15 cellular contexts compared by ENCODE assay signal in the genomic region with DNA sequence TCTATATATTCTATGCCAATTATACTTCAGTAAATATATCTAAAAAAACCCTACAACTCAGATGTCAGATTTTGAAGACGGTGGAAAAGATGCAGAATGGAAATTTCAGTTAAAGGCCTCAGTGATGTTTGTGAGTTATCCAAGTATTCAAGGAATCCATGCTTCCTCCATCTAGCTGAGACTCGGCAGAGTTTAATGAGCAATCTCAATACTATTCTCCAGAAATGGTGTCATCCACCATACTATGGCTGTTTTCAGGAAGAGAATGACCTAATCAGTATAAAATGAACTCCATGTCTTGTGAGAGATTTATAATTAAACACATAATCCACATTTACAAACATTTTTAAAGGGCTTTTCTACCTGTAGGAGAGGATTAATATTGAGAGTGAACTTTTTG.
DNase-seq lines count a peak whose midpoint lies in the region; ATAC-seq, FAIRE-seq and TF ChIP-seq lines count a peak whose summit lies in the region.
"Had no signal": no experiment of that assay in that cellular context is flagged by ENCODE, and none has a peak within 500 bp of the region (broad histone marks: within the 10 kb centered on the region; RNA-seq: fewer than 3 reads in every experiment).

No MANE protein-coding gene starts in this region.

- H3K4me3 ChIP-seq in ACC112 (ENCODE audit: low read depth, low read length) (no peak overlapping the region), bronchial epithelial cell (ENCODE audit: low read depth, low read length) (no peak overlapping the region), mesodermal cell (ENCODE audit: extremely low read depth, insufficient read depth, low read length, poor library complexity, severe bottlenecking) (no peak overlapping the region)
- H3K4me3 ChIP-seq: MG63, SJSA1 had no signal

- H3K27me3 ChIP-seq in ACC112 (ENCODE audit: insufficient read depth, low read length) (no peaks in the 10 kb centered on the region), bronchial epithelial cell (ENCODE audit: control insufficient read depth, insufficient read depth, low read length) (no peaks in the 10 kb centered on the region)
- H3K27me3 ChIP-seq: BLaER1 treated with 17β-estradiol and CSF1 and Interleukin-3, amounts not matched to agents 10 nM and 100 nM; MG63; SJSA1 had no signal

- peaks cover 12% of the 10 kb centered on the region for H3K9me3 ChIP-seq in mesodermal cell (ENCODE audit: control insufficient read depth, low read length)
- H3K9me3 ChIP-seq: SJSA1 had no signal

- H3K36me3 ChIP-seq in ACC112 (ENCODE audit: insufficient read depth, low read length) (no peaks in the 10 kb centered on the region), bronchial epithelial cell (ENCODE audit: control insufficient read depth, insufficient read depth, low read length) (no peaks in the 10 kb centered on the region), mesodermal cell (ENCODE audit: control insufficient read depth, insufficient read depth, low read length) (no peaks in the 10 kb centered on the region)
- H3K36me3 ChIP-seq: MG63 had no signal

- no peaks in the 10 kb centered on the region for H3K79me2 ChIP-seq in ACC112 (ENCODE audit: control insufficient read depth, insufficient read depth, low read length, unreplicated experiment)

- no CpG with 5 or more reads among the region's 2 CpGs for WGBS in mesodermal cell (ENCODE audit: insufficient coverage in 2 of 2), 2 experiments

- peak; percentile 70 for DNase-seq in HS-27A (ENCODE audit: low read depth)
- DNase-seq in bronchial epithelial cell (ENCODE audit: low read depth) = peak; percentile 85
- DNase-seq in superior temporal gyrus (ENCODE audit: extremely low spot score) = no peak
- no peak for DNase-seq in COR-L47 (lab: John Stamatoyannopoulos, UW)
- DNase-seq in NOMO-1 (lab: John Stamatoyannopoulos, UW; ENCODE audit: unreplicated experiment in 2 of 2) = no peak
- DNase-seq: dermis blood vessel endothelial cell, MG63, NCI-H510A had no signal

- peak overlapping the region; percentile 35 for H3K27ac ChIP-seq in ACC112 (ENCODE audit: low read depth, low read length)
- peak overlapping the region; percentile 94 for H3K27ac ChIP-seq in mesodermal cell (ENCODE audit: low read depth, low read length, severe bottlenecking)
- H3K27ac ChIP-seq: SJSA1 had no signal

- TF ChIP-seq CTCF in bronchial epithelial cell (IDR thresholded peaks at IDR 0.05; ENCODE audit: insufficient read depth, low read length, severe bottlenecking) = no peak

- no peak for ATAC-seq in HG02981 (IDR thresholded peaks at IDR 0.05; ENCODE audit: unreplicated experiment)
- ATAC-seq: activated CD4-positive, CD25-positive, alpha-beta regulatory T cell treated with anti-CD3 and anti-CD28 coated beads, Interleukin-2, amount 50 U/mL, for 24 hours; HCT116 had no signal

- peaks cover 9% of the 10 kb centered on the region for H3K4me1 ChIP-seq in ACC112 (ENCODE audit: control insufficient read depth, insufficient read depth, low read length, unreplicated experiment)
- H3K4me1 ChIP-seq in mesodermal cell (ENCODE audit: control insufficient read depth, insufficient read depth, low read length, poor library complexity, severe bottlenecking) = no peaks in the 10 kb centered on the region

- FAIRE-seq in bronchial epithelial cell (lab: Jason Lieb, UNC) = no peak

- H2AFZ ChIP-seq in ACC112 (ENCODE audit: low read length, unreplicated experiment) = no peak overlapping the region

Comparison
In these comparisons a context has a peak if more than half of its experiments do, and no peak if none do; other contexts are left out.
1. DNase-seq: peak in HS-27A (single experiment) and bronchial epithelial cell (single experiment); none in superior temporal gyrus (single experiment), COR-L47 (single experiment) and NOMO-1 (0 of 2).